In the genomic region with DNA sequence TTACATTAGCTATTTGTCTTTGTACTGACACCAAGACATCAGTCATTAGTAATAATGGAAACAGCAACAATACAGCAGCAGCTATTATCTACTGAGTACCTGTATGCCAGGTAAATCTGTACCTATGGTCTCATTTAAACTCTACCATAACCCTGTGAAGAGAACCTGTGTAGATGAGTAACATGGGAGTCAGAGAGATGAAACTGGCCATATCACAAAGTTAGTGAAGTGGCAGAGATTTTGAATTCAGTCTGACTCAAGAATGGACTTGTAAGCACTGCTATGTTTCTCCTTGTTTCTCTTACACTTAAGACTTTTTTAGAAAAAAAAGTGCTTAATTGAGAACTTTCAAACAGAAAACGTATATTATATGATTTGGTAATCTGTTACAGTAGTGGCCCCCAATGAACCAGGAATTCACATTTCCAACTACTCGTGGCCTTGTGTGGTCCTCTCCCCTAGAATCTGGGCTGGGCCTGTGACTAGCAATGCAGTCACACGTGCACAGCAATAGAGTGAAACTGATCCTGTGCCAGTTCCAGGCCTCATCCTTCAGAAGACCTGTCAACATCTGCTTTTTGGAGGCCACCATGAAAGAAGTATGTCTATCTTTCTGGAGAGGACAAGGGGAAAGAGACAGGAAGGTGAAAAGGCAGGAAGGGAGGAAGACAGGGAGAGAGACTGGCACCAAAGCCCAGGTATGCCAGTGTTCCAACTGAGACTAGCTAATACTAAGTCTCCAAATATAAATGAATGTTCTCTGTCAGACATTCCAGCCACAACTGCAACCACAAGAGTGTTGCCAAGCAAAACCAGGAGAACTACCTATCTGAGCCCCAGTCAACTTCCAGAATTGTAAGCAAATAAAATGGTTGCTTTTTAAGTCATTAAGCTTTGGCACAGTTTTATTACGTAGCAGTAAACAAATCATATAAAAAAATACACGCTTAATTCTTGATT, we compare ENCODE assay signal across 10 cellular contexts. TPM values are rescaled to one million over a fixed set of nuclear protein-coding genes. Genes with fewer than 3 reads are reported as not detected.
A peak's percentile ranks its signal among the peaks of the same experiment; 100 is the strongest.
DNase-seq lines count a peak whose midpoint lies in the region; FAIRE-seq and TF ChIP-seq lines count a peak whose summit lies in the region.
"Had no signal": no experiment of that assay in that cellular context is flagged by ENCODE, and none has a peak within 500 bp of the region (broad histone marks: within the 10 kb centered on the region; RNA-seq: fewer than 3 reads in every experiment).

No MANE protein-coding gene starts in this region.

- H3K27ac ChIP-seq in OCI-LY7 (ENCODE audit: low read depth, low read length, poor library complexity, severe bottlenecking) (peak overlapping the region; percentile 43), breast epithelium (peak overlapping the region; percentile 48 to 78), testis (no peak overlapping the region)
- H3K27ac ChIP-seq: SJSA1 had no signal

- H3K4me3 ChIP-seq in OCI-LY7 (ENCODE audit: low read depth, low read length, poor library complexity, severe bottlenecking) (no peak overlapping the region), breast epithelium (no peak overlapping the region), testis (no peak overlapping the region)
- H3K4me3 ChIP-seq: SJSA1 had no signal

- H3K36me3 ChIP-seq in OCI-LY7 (ENCODE audit: insufficient read depth, low read length) (peaks cover 34% of the 10 kb centered on the region), breast epithelium (no peaks in the 10 kb centered on the region), testis (ENCODE audit: low read depth, missing control alignments) (no peaks in the 10 kb centered on the region)
- H3K36me3 ChIP-seq: SJSA1 had no signal

- peak overlapping the region; percentile 41 for H3K27ac Mint-ChIP-seq in neural crest cell (ENCODE audit: unreplicated experiment)

- H3K4me3 Mint-ChIP-seq in neural crest cell = no peak overlapping the region
- H3K4me3 Mint-ChIP-seq: brain had no signal

- peak overlapping the region; percentile 34; the same call in 1 of the 2 replicates for H3K4me2 ChIP-seq in OCI-LY7 (ENCODE audit: low read length)

- BruUV-seq in OCI-LY7 (replicated peaks; lab: Mats Ljungman, UMichigan) = no TSS peak

- intact Hi-C loops in OCI-LY7 (cut with micrococcal nuclease; ENCODE audit: unreplicated experiment) (no loop called here), breast epithelium (cut with DNase I; ENCODE audit: low total_unique reads) (no loop called here), testis (cut with DNase I; ENCODE audit: low total_unique reads) (no loop called here)

- H3K27me3 ChIP-seq in breast epithelium (no peaks in the 10 kb centered on the region), testis (no peaks in the 10 kb centered on the region)
- H3K27me3 ChIP-seq: SJSA1 had no signal

- peaks cover 52% of the 10 kb centered on the region for H3K4me1 ChIP-seq in OCI-LY7 (ENCODE audit: insufficient read depth, low read length, poor library complexity, severe bottlenecking)
- no peaks in the 10 kb centered on the region for H3K4me1 ChIP-seq in breast epithelium
- no peaks in the 10 kb centered on the region for H3K4me1 ChIP-seq in testis

- TF ChIP-seq CTCF in OCI-LY7 (conservative IDR thresholded peaks at IDR 0.05; ENCODE audit: low read length) (no peak), breast epithelium (IDR thresholded peaks at IDR 0.05) (no peak), neural crest cell (conservative IDR thresholded peaks at IDR 0.05) (no peak), testis (IDR thresholded peaks at IDR 0.05) (no peak)

- H2AFZ ChIP-seq in OCI-LY7 (ENCODE audit: low read length) = no peak overlapping the region

- POLR2A ChIA-PET in OCI-LY7 (lab: Charles Lee) = interaction anchor here (0.7 to 6.1 kb wide), 2 partner anchors 11 to 320 kb away, joined by 6 to 79 read pairs; a partner anchor contains a TSS

- 76% methylated on average over 5 of the region's 5 CpGs for WGBS in testis, 2 donors

- CTCF ChIA-PET in OCI-LY7 (lab: Charles Lee; ENCODE audit: unreplicated experiment) = no interaction called here

- FAIRE-seq in GM19239 (lab: Jason Lieb, UNC) = peak; percentile 73

- H3K4me1 Mint-ChIP-seq in neural crest cell = peaks cover 4% of the 10 kb centered on the region

- TF ChIP-seq POLR2A in breast epithelium (IDR thresholded peaks at IDR 0.05) (no peak), testis (IDR thresholded peaks at IDR 0.05) (no peak)

- H3K9me2 ChIP-seq in OCI-LY7 (ENCODE audit: insufficient read depth, low read length) = no peaks in the 10 kb centered on the region

- H3K36me3 Mint-ChIP-seq in neural crest cell (ENCODE audit: low read depth) = no peaks in the 10 kb centered on the region

- H3K9me3 ChIP-seq in OCI-LY7 (ENCODE audit: low read length) (no peaks in the 10 kb centered on the region), breast epithelium (no peaks in the 10 kb centered on the region), testis (no peaks in the 10 kb centered on the region)
- H3K9me3 ChIP-seq: SJSA1 had no signal

- peaks cover 88% of the 10 kb centered on the region for H3K79me2 ChIP-seq in OCI-LY7 (ENCODE audit: insufficient read depth, low read depth, low read length)

- DNase-seq in GM19239 (ENCODE audit: insufficient read length, low spot score) (no peak), OCI-LY7 (ENCODE audit: low spot score) (no peak), breast epithelium (ENCODE audit: low spot score in 2 of 2) (no peak), neural crest cell (ENCODE audit: low read depth, low spot score) (no peak), testis (no peak), NCI-H187 (lab: John Stamatoyannopoulos, UW) (no peak), NCI-H748 (lab: John Stamatoyannopoulos, UW; ENCODE audit: unreplicated experiment) (no peak)
- DNase-seq: GOT3 had no signal

- H3K27me3 Mint-ChIP-seq in neural crest cell (ENCODE audit: low read depth) = no peaks in the 10 kb centered on the region
- H3K27me3 Mint-ChIP-seq: brain had no signal

- H3K9me3 Mint-ChIP-seq in neural crest cell = no peaks in the 10 kb centered on the region
- H3K9me3 Mint-ChIP-seq: brain had no signal

- H4K20me1 ChIP-seq in OCI-LY7 (ENCODE audit: insufficient read depth, low read length) = no peaks in the 10 kb centered on the region

RNA-seq across cellular contexts. Expression of a gene that starts 12.0 kb away (rescaled TPM):
- total RNA-seq in OCI-LY7 (2014; rRNA removed; shearing (Covaris generic)) = 26.4 and 29.4 TPM in 2 replicates
- 45.3 and 51.4 TPM in 2 replicates for total RNA-seq in OCI-LY7 (2022)
- 10 to 100 TPM; 15.4 to 18.7 (median 17.7) TPM for total RNA-seq in breast epithelium
- 14.1 and 14.3 TPM in 2 replicates for total RNA-seq in neural crest cell
- 10 to 100 TPM; 19.9 to 23.5 TPM for total RNA-seq in testis
- polyA plus RNA-seq in testis (ENCODE audit: insufficient read depth, low read depth, low replicate concordance) = 21.8 TPM

RNA-seq across cellular contexts. Expression of a gene that starts 19.3 kb away (rescaled TPM):
- total RNA-seq in OCI-LY7 (2014; rRNA removed; shearing (Covaris generic)) = 20.9 and 21.4 TPM in 2 replicates
- total RNA-seq in OCI-LY7 (2022) (35.9 and 40.9 TPM in 2 replicates), breast epithelium (1 to 10 TPM; 1.3 to 3.1 (median 1.6) TPM), neural crest cell (24.0 and 26.3 TPM in 2 replicates), testis (10 to 100 TPM in 1 of 2 donors, 1 to 10 TPM in 1; 5.5 to 10.2 TPM)
- polyA plus RNA-seq in testis (ENCODE audit: insufficient read depth, low read depth, low replicate concordance) = 0.67 TPM

Comparison
In these comparisons a context has a peak if more than half of its experiments do, and no peak if none do; other contexts are left out.
1. H3K27ac ChIP-seq: peak in OCI-LY7 (single experiment) and breast epithelium (2 of 2); none in testis (0 of 2).